In the genomic region with DNA sequence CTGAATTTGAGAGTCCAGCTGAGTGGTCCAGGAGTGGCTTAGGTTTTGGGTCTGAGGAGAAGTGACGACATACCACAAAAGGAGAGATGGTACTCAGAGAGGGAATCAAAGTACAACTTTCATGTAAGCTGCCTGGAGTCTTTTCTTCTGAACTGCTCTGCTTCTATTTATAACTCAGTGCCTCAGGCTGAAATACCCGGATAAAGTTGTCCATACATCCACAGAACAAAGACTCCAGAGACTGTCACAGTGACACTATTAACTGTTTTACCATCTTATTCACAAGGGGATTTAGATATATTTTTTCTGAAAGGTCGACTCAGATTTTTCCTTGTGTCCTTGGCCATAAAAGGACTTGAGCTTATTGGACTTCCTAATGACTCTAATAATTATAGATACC, we compare ENCODE assay signal across 13 cellular contexts.
"Had no signal": no experiment of that assay in that cellular context is flagged by ENCODE, and none has a peak within 500 bp of the region (broad histone marks: within the 10 kb centered on the region; RNA-seq: fewer than 3 reads in every experiment).

No MANE protein-coding gene starts in this region.

- H3K4me1 ChIP-seq: adrenal gland, esophagus muscularis mucosa, pancreas, sigmoid colon, testis had no signal

- H3K9me3 ChIP-seq: adrenal gland, esophagus muscularis mucosa, neutrophil, pancreas, sigmoid colon, testis had no signal

- DNase-seq: activated CD4-positive, alpha-beta T cell treated with anti-CD3 and anti-CD28 coated beads, Interleukin-2, amount 50 U/mL, for 48 hours; activated gamma-delta T cell treated with Interleukin-2 at 50 U/mL for 16 hours; adrenal gland; effector memory CD4-positive, alpha-beta T cell; mesenchymal stem cell; naive thymus-derived CD4-positive, alpha-beta T cell; pancreas; sigmoid colon; stimulated activated CD4-positive, alpha-beta T cell treated with anti-CD3 and anti-CD28 coated beads, Interleukin-4, amount 100 ng/mL, for 24 hours; testis; WERI-Rb-1 had no signal

- H3K4me3 ChIP-seq: adrenal gland, esophagus muscularis mucosa, pancreas, sigmoid colon, testis had no signal

- H3K27ac ChIP-seq: adrenal gland, esophagus muscularis mucosa, neutrophil, pancreas, sigmoid colon, testis, WERI-Rb-1 had no signal

- H3K36me3 ChIP-seq: adrenal gland, esophagus muscularis mucosa, neutrophil, pancreas, sigmoid colon, WERI-Rb-1 had no signal
